In genomic region chr10:130111848-130112180, GRCh38 we compare ENCODE assay signal across 8 cellular contexts. TPM values are rescaled to one million over a fixed set of nuclear protein-coding genes. Genes with fewer than 3 reads are reported as not detected.
A peak's percentile ranks its signal among the peaks of the same experiment; 100 is the strongest.
DNase-seq lines count a peak whose midpoint lies in the region; ATAC-seq and TF ChIP-seq lines count a peak whose summit lies in the region.

No MANE protein-coding gene starts in this region.

- peaks cover 8% of the 10 kb centered on the region for H3K36me3 Mint-ChIP-seq in T-helper 1 cell treated with Interleukin-12 subunit alpha and Interleukin-12 subunit beta and Interleukin-4 antibody, amounts not matched to agents 30 μg/mL and 1 μg/mL, for 36 hours (ENCODE audit: low read depth)

- peak overlapping the region; percentile 92 to 99 (median 96) for H3K27ac ChIP-seq in gastrocnemius medialis

- H3K4me1 Mint-ChIP-seq in T-helper 1 cell treated with Interleukin-12 subunit alpha and Interleukin-12 subunit beta and Interleukin-4 antibody, amounts not matched to agents 30 μg/mL and 1 μg/mL, for 36 hours (ENCODE audit: low read depth), result peaks cover 39% of the 10 kb centered on the region

- in situ Hi-C loops in gastrocnemius medialis (cut with MboI; ENCODE audit: low sequenced_read_pairs in 4 of 4), result loop anchor here in 1 of 4 donors (25.0 kb wide), 1 partner anchor 1075 kb away; no protein-coding TSS in a partner anchor
- in situ Hi-C loops in GM13977 (cut with MboI; ENCODE audit: low pct_unique_long_range_greater_than_20kb, low sequenced_read_pairs, unreplicated experiment), result no loop called here

- ATAC-seq in gastrocnemius medialis, result no peak
- ATAC-seq in GM21737 (IDR thresholded peaks at IDR 0.05; ENCODE audit: unreplicated experiment), result no peak
- ATAC-seq in GM18520 (IDR thresholded peaks at IDR 0.05; ENCODE audit: unreplicated experiment), result no peak

- intact Hi-C loops in gastrocnemius medialis (cut with DNase I; ENCODE audit: low total_unique reads), result loop anchor here (5.0 kb wide), 2 partner anchors 145 to 645 kb away; partner anchors contain the start of gene MGMT

- no peaks in the 10 kb centered on the region for H3K27me3 Mint-ChIP-seq in T-helper 1 cell treated with Interleukin-12 subunit alpha and Interleukin-12 subunit beta and Interleukin-4 antibody, amounts not matched to agents 30 μg/mL and 1 μg/mL, for 36 hours (ENCODE audit: low read depth)

- peak overlapping the region; percentile 92 for H3K4me3 Mint-ChIP-seq in T-helper 1 cell treated with Interleukin-12 subunit alpha and Interleukin-12 subunit beta and Interleukin-4 antibody, amounts not matched to agents 30 μg/mL and 1 μg/mL, for 36 hours

- DNase-seq in fibroblast of mammary gland (ENCODE audit: low read depth), result peak; percentile 7
- DNase-seq in gastrocnemius medialis, result no peak
- DNase-seq in erythroblast (lab: John Stamatoyannopoulos, UW), result no peak
- no peak for DNase-seq in GM13977 (ENCODE audit: low spot score)

- H3K27ac Mint-ChIP-seq in T-helper 1 cell treated with Interleukin-12 subunit alpha and Interleukin-12 subunit beta and Interleukin-4 antibody, amounts not matched to agents 30 μg/mL and 1 μg/mL, for 36 hours, result peak overlapping the region; percentile 96

- no peaks in the 10 kb centered on the region for H3K27me3 ChIP-seq in gastrocnemius medialis

- H3K4me3 ChIP-seq in GM12875 (ENCODE audit: low read depth, low read length) (peak overlapping the region; percentile 67), fibroblast of mammary gland (ENCODE audit: control insufficient read depth, low read depth, low read length) (peak overlapping the region; percentile 74), gastrocnemius medialis (peak overlapping the region; percentile 80 to 96 (median 90))

- no peaks in the 10 kb centered on the region for H3K9me3 Mint-ChIP-seq in T-helper 1 cell treated with Interleukin-12 subunit alpha and Interleukin-12 subunit beta and Interleukin-4 antibody, amounts not matched to agents 30 μg/mL and 1 μg/mL, for 36 hours

- H3K4me1 ChIP-seq in gastrocnemius medialis, result peaks cover 16 to 26% of the 10 kb centered on the region in 2 donors

- TF ChIP-seq CTCF in GM12875 (IDR thresholded peaks at IDR 0.05; ENCODE audit: borderline replicate concordance, insufficient read depth, low read depth, low read length) (no peak), fibroblast of mammary gland (conservative IDR thresholded peaks at IDR 0.05; ENCODE audit: control insufficient read depth, insufficient read depth, low read depth, low read length) (no peak), gastrocnemius medialis (IDR thresholded peaks at IDR 0.05 in 4 of 5, conservative IDR thresholded peaks at IDR 0.05 in 1 of 5) (no peak), GM13977 (IDR thresholded peaks at IDR 0.05; ENCODE audit: extremely low read depth, insufficient read depth, missing control alignments) (no peak)

- H3K36me3 ChIP-seq in gastrocnemius medialis, result no peaks in the 10 kb centered on the region

- no peaks in the 10 kb centered on the region for H3K9me3 ChIP-seq in gastrocnemius medialis

- no peak for TF ChIP-seq POLR2A in gastrocnemius medialis (IDR thresholded peaks at IDR 0.05)
- no peak for TF ChIP-seq POLR2A in erythroblast (IDR thresholded peaks at IDR 0.05; ENCODE audit: low read length)

RNA-seq across cellular contexts. Expression of gene C10orf143, which starts 1.2 kb away (rescaled TPM):
- 1 to 10 TPM in 3 of 4 donors, under 1 TPM in 1; 0.55 to 2.5 (median 1.3) TPM for total RNA-seq in gastrocnemius medialis

RNA-seq across cellular contexts. Expression of gene GLRX3, which starts 24.4 kb away (rescaled TPM):
- 10 to 100 TPM; 41.0 to 68.0 (median 50.1) TPM for total RNA-seq in gastrocnemius medialis
